ENCODE assay signal across 8 cellular contexts in genomic region chr1:46179138-46180081, GRCh38. TPM values are rescaled to one million over a fixed set of nuclear protein-coding genes. Genes with fewer than 3 reads are reported as not detected.
DNase-seq lines count a peak whose midpoint lies in the region; ATAC-seq and TF ChIP-seq lines count a peak whose summit lies in the region.

No MANE protein-coding gene starts in this region.

- CTCF ChIA-PET in activated CD4-positive, alpha-beta T cell treated with anti-CD3 and anti-CD28 coated beads, Interleukin-2, amount 10 ng/mL, durations not matched to agents 7 days and 5 days (lab: Charles Lee), result interaction anchor here (0.6 to 1.6 kb wide), 4 partner anchors 20 to 142 kb away, joined by 3 to 4 read pairs (median 4); no protein-coding TSS in a partner anchor

- TF ChIP-seq CTCF in dorsolateral prefrontal cortex (IDR thresholded peaks at IDR 0.05 in 54 of 56, conservative IDR thresholded peaks at IDR 0.05 in 2 of 56; ENCODE audit: low read depth in 1 of 56, partially characterized antibody in 56 of 56) (peak; percentile 70 to 97 (median 92)), lung (IDR thresholded peaks at IDR 0.05; ENCODE audit: control extremely low read depth, extremely low read depth) (peak; percentile 97)

- H3K9me3 Mint-ChIP-seq in activated CD4-positive, alpha-beta T cell treated with anti-CD3 and anti-CD28 coated beads, Interleukin-2, amount 10 ng/mL, durations not matched to agents 7 days and 5 days, result no peaks in the 10 kb centered on the region

- H3K4me1 ChIP-seq in lung (ENCODE audit: control insufficient read depth in 2 of 2, insufficient read depth in 2 of 2, low read length in 2 of 2), result peaks cover 0 to 19% of the 10 kb centered on the region in 2 donors

- H3K9me3 ChIP-seq in lung (ENCODE audit: control insufficient read depth in 2 of 2, insufficient read depth in 1 of 2, low read length in 1 of 2), result no peaks in the 10 kb centered on the region

- peak overlapping the region in 14 of 59 donors; percentile 0 to 34 (median 17) for H3K4me3 ChIP-seq in dorsolateral prefrontal cortex
- H3K4me3 ChIP-seq in lung, result no peak overlapping the region

- peaks cover 5% of the 10 kb centered on the region for H3K27me3 Mint-ChIP-seq in activated CD4-positive, alpha-beta T cell treated with anti-CD3 and anti-CD28 coated beads, Interleukin-2, amount 10 ng/mL, durations not matched to agents 7 days and 5 days

- peaks cover 7% of the 10 kb centered on the region for H3K4me1 Mint-ChIP-seq in activated CD4-positive, alpha-beta T cell treated with anti-CD3 and anti-CD28 coated beads, Interleukin-2, amount 10 ng/mL, durations not matched to agents 7 days and 5 days

- intact Hi-C loops in dorsolateral prefrontal cortex (cut with DNase I), result loop anchor here (1.0 to 5.0 kb wide), 6 partner anchors 17 to 167 kb away; partner anchors contain the start of gene PIK3R3 (in 1 of the 2)

- H3K4me3 Mint-ChIP-seq in activated CD4-positive, alpha-beta T cell treated with anti-CD3 and anti-CD28 coated beads, Interleukin-2, amount 10 ng/mL, durations not matched to agents 7 days and 5 days, result no peak overlapping the region

- no peak overlapping the region for H3K27ac Mint-ChIP-seq in activated CD4-positive, alpha-beta T cell treated with anti-CD3 and anti-CD28 coated beads, Interleukin-2, amount 10 ng/mL, durations not matched to agents 7 days and 5 days

- POLR2A ChIA-PET in activated CD4-positive, alpha-beta T cell treated with anti-CD3 and anti-CD28 coated beads, Interleukin-2, amount 10 ng/mL, durations not matched to agents 7 days and 5 days (lab: Charles Lee), result no interaction called here

- H3K27me3 ChIP-seq in dorsolateral prefrontal cortex (no peaks in the 10 kb centered on the region), lung (ENCODE audit: control insufficient read depth, insufficient read depth) (no peaks in the 10 kb centered on the region)

- H3K36me3 Mint-ChIP-seq in activated CD4-positive, alpha-beta T cell treated with anti-CD3 and anti-CD28 coated beads, Interleukin-2, amount 10 ng/mL, durations not matched to agents 7 days and 5 days (ENCODE audit: low read depth), result no peaks in the 10 kb centered on the region

- H3K36me3 ChIP-seq in lung (ENCODE audit: control insufficient read depth in 2 of 2, insufficient read depth in 2 of 2, low read length in 2 of 2), result no peaks in the 10 kb centered on the region

- DNase-seq in EH (ENCODE audit: low read depth), result peak; percentile 89
- DNase-seq in NCI-H526 (lab: John Stamatoyannopoulos, UW), result peak; percentile 87 to 97
- peak; percentile 71 for DNase-seq in activated CD4-positive, alpha-beta T cell treated with anti-CD3 and anti-CD28 coated beads, Interleukin-2, amount 10 ng/mL, durations not matched to agents 7 days and 5 days
- DNase-seq in dorsolateral prefrontal cortex, result peak; percentile 52 to 89 (median 83)
- peak; percentile 81 for DNase-seq in lung (ENCODE audit: low spot score)
- DNase-seq in stimulated activated CD8-positive, alpha-beta memory T cell treated with anti-CD3 and anti-CD28 coated beads, Interleukin-12 subunit alpha, Interleukin-12 subunit beta, amount 100 ng/mL, for 1 hour (ENCODE audit: low read depth), result peak; percentile 49

- peak; percentile 50 for ATAC-seq in HG03354 (IDR thresholded peaks at IDR 0.05; ENCODE audit: poor library complexity, severe bottlenecking, unreplicated experiment)
- peak; percentile 86 for ATAC-seq in lung (ENCODE audit: insufficient read depth, low FRiP score)
- no peak for ATAC-seq in HG03135 (IDR thresholded peaks at IDR 0.05; ENCODE audit: unreplicated experiment)

- 11 to 18% methylated on average over 10 of the region's 10 CpGs for WGBS in lung, 2 donors

- peak overlapping the region in 5 of 59 donors; percentile 2 to 60 (median 11) for H3K27ac ChIP-seq in dorsolateral prefrontal cortex
- peak overlapping the region in 1 of 2 donors; percentile 2 for H3K27ac ChIP-seq in lung (ENCODE audit: low read depth in 1 of 2, low read length in 1 of 2)

RNA-seq across cellular contexts. Expression of gene P3R3URF, which starts 3.1 kb away (rescaled TPM):
- not detected for total RNA-seq in activated CD4-positive, alpha-beta T cell treated with anti-CD3 and anti-CD28 coated beads, Interleukin-2, amount 10 ng/mL, durations not matched to agents 7 days and 5 days
- total RNA-seq in dorsolateral prefrontal cortex (not detected), lung (not detected)
- polyA plus RNA-seq in lung, result not detected

RNA-seq across cellular contexts. Expression of gene TSPAN1, which starts 4.5 kb away (rescaled TPM):
- total RNA-seq in activated CD4-positive, alpha-beta T cell treated with anti-CD3 and anti-CD28 coated beads, Interleukin-2, amount 10 ng/mL, durations not matched to agents 7 days and 5 days, result not detected
- total RNA-seq in dorsolateral prefrontal cortex, result 1 to 10 TPM in 113 of 120 experiments, under 1 TPM in 7; 0.32 to 5.8 (median 2.6) TPM
- total RNA-seq in lung, result 100 to 1,000 TPM in 1 of 2 donors, 10 to 100 TPM in 1; 45.3 to 174 TPM
- polyA plus RNA-seq in lung, result 100 to 1,000 TPM; 105 to 174 TPM

RNA-seq across cellular contexts. Expression of gene POMGNT1, which starts 18.8 kb away (rescaled TPM):
- total RNA-seq in activated CD4-positive, alpha-beta T cell treated with anti-CD3 and anti-CD28 coated beads, Interleukin-2, amount 10 ng/mL, durations not matched to agents 7 days and 5 days, result 10 to 100 TPM; 32.0 to 33.4 TPM
- total RNA-seq in dorsolateral prefrontal cortex (100 to 1,000 TPM in 32 of 120 experiments, 10 to 100 TPM in 88; 58.7 to 145 (median 92.1) TPM), lung (10 to 100 TPM; 34.6 to 70.2 TPM)
- 10 to 100 TPM; 40.4 to 49.1 TPM for polyA plus RNA-seq in lung

RNA-seq across cellular contexts. Expression of gene LURAP1, which starts 23.7 kb away (rescaled TPM):
- total RNA-seq in activated CD4-positive, alpha-beta T cell treated with anti-CD3 and anti-CD28 coated beads, Interleukin-2, amount 10 ng/mL, durations not matched to agents 7 days and 5 days, result not detected
- 10 to 100 TPM; 15.7 to 34.1 (median 24.1) TPM for total RNA-seq in dorsolateral prefrontal cortex
- 1 to 10 TPM in 1 of 2 donors, under 1 TPM in 1; 0.63 to 2.8 TPM for total RNA-seq in lung
- 1 to 10 TPM in 1 of 2 donors, under 1 TPM in 1; 0.41 to 1.2 TPM for polyA plus RNA-seq in lung

RNA-seq across cellular contexts. Expression of gene PIK3R3, which starts 47.0 kb away (rescaled TPM):
- 1 to 10 TPM; 3.5 to 3.9 TPM for total RNA-seq in activated CD4-positive, alpha-beta T cell treated with anti-CD3 and anti-CD28 coated beads, Interleukin-2, amount 10 ng/mL, durations not matched to agents 7 days and 5 days
- total RNA-seq in dorsolateral prefrontal cortex (10 to 100 TPM; 17.6 to 51.8 (median 34.2) TPM), lung (10 to 100 TPM; 14.0 to 36.7 TPM)
- polyA plus RNA-seq in lung, result 10 to 100 TPM in 1 of 2 donors, 1 to 10 TPM in 1; 9.1 to 20.1 TPM

Comparison
In these comparisons a context has a peak if more than half of its experiments do, and no peak if none do; other contexts are left out.
1. RNA of gene TSPAN1, which starts 4.5 kb away (total RNA-seq): 45.3 to 174 TPM in lung; 0.32 to 5.8 TPM in dorsolateral prefrontal cortex and not detected in activated CD4-positive, alpha-beta T cell treated with anti-CD3 and anti-CD28 coated beads, Interleukin-2, amount 10 ng/mL, durations not matched to agents 7 days and 5 days; every median in the first group is over 4 times any median in the second.
2. Peak in every context shown above with its lines, with median percentiles within 50 percentile points of each other: DNase-seq.